ENCODE assay signal across 23 cellular contexts in genomic region chrX:132745593-132745992, GRCh38.
"Had no signal": no experiment of that assay in that cellular context is flagged by ENCODE, and none has a peak within 500 bp of the region (broad histone marks: within the 10 kb centered on the region; RNA-seq: fewer than 3 reads in every experiment).

No MANE protein-coding gene starts in this region.

- H3K4me2 ChIP-seq: SK-N-SH had no signal

- H3K9ac ChIP-seq: SK-N-SH had no signal

- H3K27me3 ChIP-seq: MG63 had no signal

- H3K36me3 ChIP-seq: MG63 had no signal

- ATAC-seq: Panc1, PC-3 had no signal

- H3K9me3 ChIP-seq: MG63, SK-N-SH had no signal

- DNase-seq: KBM-7, MG63, NCI-H1092, NCI-H1105 treated with DMSO at 0.1 percent for 48 hours, NCI-H1417 treated with DMSO at 0.1 percent for 48 hours, NCI-H146, NCI-H1694 treated with DMSO at 0.1 percent for 48 hours, NCI-H1930, NCI-H2081, NCI-H2107, NCI-H2171, NCI-H226, NCI-H446, NCI-H510A, NCI-H524 treated with DMSO at 0.1 percent for 48 hours, NCI-H69, NCI-H774, PC-3, SHP77, SK-N-SH, SW 1271 had no signal

- H3K27ac ChIP-seq: RWPE1 had no signal

- H3K4me3 ChIP-seq: MG63 had no signal
